15 cellular contexts compared by ENCODE assay signal in genomic region chr19:33297401-33298145, GRCh38. TPM values are rescaled to one million over a fixed set of nuclear protein-coding genes. Genes with fewer than 3 reads are reported as not detected.
DNase-seq lines count a peak whose midpoint lies in the region; ATAC-seq and TF ChIP-seq lines count a peak whose summit lies in the region.
"Had no signal": no experiment of that assay in that cellular context is flagged by ENCODE, and none has a peak within 500 bp of the region (broad histone marks: within the 10 kb centered on the region; RNA-seq: fewer than 3 reads in every experiment).

No MANE protein-coding gene starts in this region.

- H3K36me3 ChIP-seq in heart right ventricle (no peaks in the 10 kb centered on the region), esophagus (ENCODE audit: control insufficient read depth in 2 of 2, insufficient read depth in 2 of 2, low read length in 1 of 2) (no peaks in the 10 kb centered on the region), neutrophil (no peaks in the 10 kb centered on the region), HAP-1 (replicated peaks) (no peaks in the 10 kb centered on the region)

- peak; percentile 64 for DNase-seq in cardiac septum (ENCODE audit: low spot score)
- DNase-seq in heart right ventricle = no peak
- DNase-seq in activated CD8-positive, alpha-beta T cell treated with anti-CD3 and anti-CD28 coated beads, Interleukin-2, amount 10 ng/mL, durations not matched to agents 7 days and 5 days = no peak
- DNase-seq in LoVo (ENCODE audit: low spot score) = no peak
- no peak for DNase-seq in HAP-1 (ENCODE audit: low spot score in 2 of 2)
- DNase-seq in stimulated activated CD4-positive, alpha-beta T cell treated with anti-CD3 and anti-CD28 coated beads, Interleukin-4, amount 100 ng/mL, for 1 hour = no peak
- DNase-seq: activated CD4-positive, alpha-beta T cell treated with anti-CD3 and anti-CD28 coated beads, Interleukin-2, amount 50 U/mL, for 1 hour; activated T-cell treated with anti-CD3 and anti-CD28 coated beads, Interleukin-2, amount 50 U/mL, for 4 hours; left cardiac atrium; NCI-H2029; NCI-H524 treated with DMSO at 0.1 percent for 48 hours had no signal

- no peak overlapping the region for H3K27ac Mint-ChIP-seq in activated CD8-positive, alpha-beta T cell treated with anti-CD3 and anti-CD28 coated beads, Interleukin-2, amount 10 ng/mL, durations not matched to agents 7 days and 5 days
- H3K27ac Mint-ChIP-seq: stimulated activated naive CD8-positive, alpha-beta T cell treated with anti-CD3 and anti-CD28 coated beads, Interleukin-15, Interleukin-2, amounts not matched to agents 100 ng/mL and 50 ng/mL, for 24 hours had no signal

- in situ Hi-C loops in HAP-1 (cut with MboI; ENCODE audit: low sequenced_read_pairs) = no loop called here

- intact Hi-C loops in cardiac septum (cut with DNase I) (no loop called here), heart right ventricle (cut with DNase I) (no loop called here)

- no peak for ATAC-seq in heart right ventricle
- ATAC-seq in activated CD8-positive, alpha-beta T cell treated with anti-CD3 and anti-CD28 coated beads, Interleukin-2, amount 10 ng/mL, durations not matched to agents 7 days and 5 days = no peak
- ATAC-seq: activated T-cell treated with anti-CD3 and anti-CD28 coated beads, Interleukin-2, amount 50 U/mL, for 4 hours had no signal

- peaks cover 0 to 60% (median 11%) of the 10 kb centered on the region in 9 donors for H3K4me1 ChIP-seq in heart right ventricle
- peaks cover 9 to 31% of the 10 kb centered on the region in 2 donors for H3K4me1 ChIP-seq in esophagus (ENCODE audit: control insufficient read depth in 2 of 2, insufficient read depth in 2 of 2, low read length in 1 of 2)
- peaks cover 81 to 86% of the 10 kb centered on the region in 2 experiments for H3K4me1 ChIP-seq in neutrophil (ENCODE audit: control insufficient read depth in 1 of 2, insufficient read depth in 1 of 2, low read depth in 1 of 2, low read length in 1 of 2)
- H3K4me1 ChIP-seq in HAP-1 = peaks cover 8% of the 10 kb centered on the region

- CTCF ChIA-PET in activated CD8-positive, alpha-beta T cell treated with anti-CD3 and anti-CD28 coated beads, Interleukin-2, amount 10 ng/mL, durations not matched to agents 7 days and 5 days (lab: Charles Lee) = interaction anchor here (0.8 kb wide), 1 partner anchor 10 kb away, joined by 3 read pairs; no protein-coding TSS in a partner anchor

- H3K27me3 ChIP-seq in heart right ventricle = peaks cover 5 to 73% (median 38%) of the 10 kb centered on the region in 7 donors
- H3K27me3 ChIP-seq in esophagus (ENCODE audit: control insufficient read depth in 1 of 2, insufficient read depth in 2 of 2, low read length in 2 of 2) = no peaks in the 10 kb centered on the region
- no peaks in the 10 kb centered on the region for H3K27me3 ChIP-seq in neutrophil
- H3K27me3 ChIP-seq in HAP-1 (ENCODE audit: low read depth) = no peaks in the 10 kb centered on the region

- WGBS in heart right ventricle, 2 donors = 76 to 77% methylated on average over 11 of the region's 11 CpGs
- 57 to 60% methylated on average over 11 of the region's 11 CpGs for WGBS in esophagus, 2 donors

- H3K9me3 ChIP-seq in heart right ventricle (no peaks in the 10 kb centered on the region), esophagus (ENCODE audit: control insufficient read depth in 2 of 2, insufficient read depth in 1 of 2, low read depth in 1 of 2, low read length in 1 of 2) (no peaks in the 10 kb centered on the region), neutrophil (no peaks in the 10 kb centered on the region), HAP-1 (no peaks in the 10 kb centered on the region)

- no peaks in the 10 kb centered on the region for H3K36me3 Mint-ChIP-seq in activated CD8-positive, alpha-beta T cell treated with anti-CD3 and anti-CD28 coated beads, Interleukin-2, amount 10 ng/mL, durations not matched to agents 7 days and 5 days (ENCODE audit: low read depth)

- H3K27ac ChIP-seq in heart right ventricle (no peak overlapping the region), esophagus (ENCODE audit: low read depth in 2 of 2, low read length in 1 of 2) (peak overlapping the region; percentile 71 to 79), neutrophil (peak overlapping the region; percentile 91)

- no peaks in the 10 kb centered on the region for H3K9me3 Mint-ChIP-seq in activated CD8-positive, alpha-beta T cell treated with anti-CD3 and anti-CD28 coated beads, Interleukin-2, amount 10 ng/mL, durations not matched to agents 7 days and 5 days (ENCODE audit: insufficient read depth)
- H3K9me3 Mint-ChIP-seq: activated T-cell treated with anti-CD3 and anti-CD28 coated beads, Interleukin-2, amount 50 U/mL, for 4 hours; stimulated activated naive CD8-positive, alpha-beta T cell treated with anti-CD3 and anti-CD28 coated beads, Interleukin-15, Interleukin-2, amounts not matched to agents 100 ng/mL and 50 ng/mL, for 24 hours had no signal

- POLR2A ChIA-PET in activated CD8-positive, alpha-beta T cell treated with anti-CD3 and anti-CD28 coated beads, Interleukin-2, amount 10 ng/mL, durations not matched to agents 7 days and 5 days (lab: Charles Lee) = no interaction called here

- H3K4me3 ChIP-seq in heart right ventricle = no peak overlapping the region
- no peak overlapping the region for H3K4me3 ChIP-seq in esophagus (ENCODE audit: low read depth in 1 of 2, low read length in 2 of 2)
- H3K4me3 ChIP-seq in neutrophil (ENCODE audit: low read depth in 1 of 2, low read length in 1 of 2) = peak overlapping the region in 1 of 2 experiments; percentile 93
- H3K4me3 ChIP-seq in HAP-1 = no peak overlapping the region

- H3K4me1 Mint-ChIP-seq in activated CD8-positive, alpha-beta T cell treated with anti-CD3 and anti-CD28 coated beads, Interleukin-2, amount 10 ng/mL, durations not matched to agents 7 days and 5 days (ENCODE audit: low read depth) = no peaks in the 10 kb centered on the region

- H3K4me3 Mint-ChIP-seq in activated CD8-positive, alpha-beta T cell treated with anti-CD3 and anti-CD28 coated beads, Interleukin-2, amount 10 ng/mL, durations not matched to agents 7 days and 5 days = no peak overlapping the region
- H3K4me3 Mint-ChIP-seq: activated T-cell treated with anti-CD3 and anti-CD28 coated beads, Interleukin-2, amount 50 U/mL, for 4 hours; stimulated activated naive CD8-positive, alpha-beta T cell treated with anti-CD3 and anti-CD28 coated beads, Interleukin-15, Interleukin-2, amounts not matched to agents 100 ng/mL and 50 ng/mL, for 24 hours had no signal

- peaks cover 36% of the 10 kb centered on the region for H3K27me3 Mint-ChIP-seq in activated CD8-positive, alpha-beta T cell treated with anti-CD3 and anti-CD28 coated beads, Interleukin-2, amount 10 ng/mL, durations not matched to agents 7 days and 5 days (ENCODE audit: low read depth)

- TF ChIP-seq CTCF in heart right ventricle (IDR thresholded peaks at IDR 0.05) = no peak
- no peak for TF ChIP-seq CTCF in neutrophil (IDR thresholded peaks at IDR 0.05)

RNA-seq across cellular contexts. Expression of gene CEBPA, which starts 4.8 kb away (rescaled TPM):
- total RNA-seq in cardiac septum (2.3 TPM), heart right ventricle (1 to 10 TPM in 8 of 10 donors, under 1 TPM in 2; 0.71 to 7.7 (median 2.8) TPM)
- polyA plus RNA-seq in heart right ventricle (1 to 10 TPM; 3.4 to 4.4 TPM), esophagus (10 to 100 TPM; 14.1 to 19.4 TPM)
- total RNA-seq in activated CD8-positive, alpha-beta T cell treated with anti-CD3 and anti-CD28 coated beads, Interleukin-2, amount 10 ng/mL, durations not matched to agents 7 days and 5 days = under 1 TPM in 1 of 2 experiments, not detected in 1; 0.11 TPM
- total RNA-seq: M059J had no signal

Comparison
In these comparisons a context has a peak if more than half of its experiments do, and no peak if none do; other contexts are left out.
1. H3K27ac ChIP-seq: peak in esophagus (2 of 2) and neutrophil (single experiment); none in heart right ventricle (0 of 10).